ENCODE assay signal across 31 cellular contexts in the genomic region with DNA sequence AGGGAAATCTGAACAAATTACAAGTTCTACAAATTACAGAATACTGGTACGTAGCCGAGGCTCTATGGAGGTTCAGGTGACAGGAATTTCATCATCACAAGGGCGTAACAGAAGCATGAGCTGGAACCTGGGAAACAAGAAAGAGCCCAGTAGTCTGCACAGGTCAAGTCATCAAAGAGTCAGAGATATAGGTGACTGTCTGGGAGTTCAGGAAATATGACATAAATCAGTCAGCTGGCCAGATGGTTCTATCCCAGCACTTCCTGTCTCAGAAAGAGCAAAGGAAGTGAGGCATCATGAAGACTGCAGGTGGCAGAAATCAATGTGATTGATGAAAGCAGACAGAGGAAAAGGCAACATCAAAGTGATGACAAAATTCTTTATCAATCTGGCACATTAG. TPM values are rescaled to one million over a fixed set of nuclear protein-coding genes. Genes with fewer than 3 reads are reported as not detected.
DNase-seq lines count a peak whose midpoint lies in the region; ATAC-seq and TF ChIP-seq lines count a peak whose summit lies in the region.
"Had no signal": no experiment of that assay in that cellular context is flagged by ENCODE, and none has a peak within 500 bp of the region (broad histone marks: within the 10 kb centered on the region; RNA-seq: fewer than 3 reads in every experiment).

No MANE protein-coding gene starts in this region.

- H3K4me3 ChIP-seq in A673 (ENCODE audit: low read depth, low read length, poor library complexity, severe bottlenecking) (no peak overlapping the region), astrocyte of the spinal cord (ENCODE audit: low read depth, low read length) (no peak overlapping the region), kidney epithelial cell (ENCODE audit: low read depth, low read length) (no peak overlapping the region), GM23338 (no peak overlapping the region)
- H3K4me3 ChIP-seq: neural progenitor cell, SJCRH30, stomach, transverse colon had no signal

- no peaks in the 10 kb centered on the region for H4K20me1 ChIP-seq in GM23338 (replicated peaks; ENCODE audit: insufficient read depth)

- 0 out of 2 replicates have a peak, but pooled peaks cover 3% of the 10 kb centered on the region for H3K9me2 ChIP-seq in GM23338 (ENCODE audit: insufficient read depth)

- H3K4me2 ChIP-seq in GM23338: no peak overlapping the region
- H3K4me2 ChIP-seq: neural progenitor cell had no signal

- no peaks in the 10 kb centered on the region for H3F3A ChIP-seq in GM23338 (replicated peaks; ENCODE audit: low read depth)

- no peak overlapping the region for H2AFZ ChIP-seq in GM23338
- H2AFZ ChIP-seq: neural progenitor cell had no signal

- POLR2A ChIA-PET in A673 (lab: Charles Lee; ENCODE audit: low non-redundant PET): no interaction called here

- no peak for TF ChIP-seq CTCF in A673 (conservative IDR thresholded peaks at IDR 0.05; ENCODE audit: low read depth, low read length)
- TF ChIP-seq CTCF in astrocyte of the spinal cord (IDR thresholded peaks at IDR 0.05; ENCODE audit: low read depth, low read length): no peak
- no peak for TF ChIP-seq CTCF in kidney epithelial cell (IDR thresholded peaks at IDR 0.05; ENCODE audit: insufficient read depth, low read length, poor library complexity, severe bottlenecking)
- no peak for TF ChIP-seq CTCF in GM23338 (conservative IDR thresholded peaks at IDR 0.05; ENCODE audit: low read depth in 2 of 2)

- no peak for ATAC-seq in GM23338
- ATAC-seq: activated CD8-positive, alpha-beta T cell treated with anti-CD3 and anti-CD28 coated beads, Interleukin-2, amount 10 ng/mL, durations not matched to agents 7 days and 5 days; activated T-cell treated with anti-CD3 and anti-CD28 coated beads, Interleukin-2, amount 50 U/mL, for 4 hours; effector memory CD8-positive, alpha-beta T cell had no signal

- peak; percentile 17 for DNase-seq in A673 (ENCODE audit: low spot score)
- peak; percentile 6 for DNase-seq in NCI-H226
- DNase-seq in astrocyte of the spinal cord (ENCODE audit: low read depth, low spot score): peak; percentile 9
- DNase-seq in kidney epithelial cell (ENCODE audit: low read depth): peak; percentile 28
- DNase-seq in hypothalamus (lab: John Stamatoyannopoulos, UW): no peak
- no peak for DNase-seq in NCI-H2029 treated with DMSO at 0.1 percent for 48 hours (lab: John Stamatoyannopoulos, UW)
- no peak for DNase-seq in GM23338 (ENCODE audit: low spot score)
- no peak for DNase-seq in KBM-7
- DNase-seq: activated CD4-positive, CD25-positive, alpha-beta regulatory T cell; activated CD8-positive, alpha-beta T cell treated with anti-CD3 and anti-CD28 coated beads, Interleukin-2, amount 10 ng/mL, durations not matched to agents 7 days and 5 days; activated naive CD4-positive, alpha-beta T cell treated with anti-CD3 and anti-CD28 coated beads, Interleukin-2, amount 10 ng/mL, durations not matched to agents 7 days and 5 days; activated T-cell treated with anti-CD3 and anti-CD28 coated beads, Interleukin-2, amount 50 U/mL, for 4 hours; Calu3; cerebellar nuclear complex; effector memory CD8-positive, alpha-beta T cell; EL; H9; head of caudate nucleus; Karpas-422; NCI-H1105 treated with DMSO at 0.1 percent for 48 hours; NCI-H526 treated with DMSO at 0.1 percent for 48 hours; SJCRH30; stimulated activated CD4-positive, alpha-beta T cell treated with anti-CD3 and anti-CD28 coated beads, Interleukin-4, amount 100 ng/mL, for 1 hour; stomach; transverse colon had no signal

- no peak overlapping the region for H3K27ac ChIP-seq in A673 (ENCODE audit: low read depth, low read length, poor library complexity, severe bottlenecking)
- H3K27ac ChIP-seq in GM23338 (ENCODE audit: low read depth): no peak overlapping the region
- H3K27ac ChIP-seq: neural progenitor cell, SJCRH30, stomach, transverse colon had no signal

- intact Hi-C loops in A673 (cut with micrococcal nuclease; ENCODE audit: unreplicated experiment): no loop called here

- no peaks in the 10 kb centered on the region for H3K9me3 ChIP-seq in A673 (ENCODE audit: low read depth, low read length, poor library complexity, severe bottlenecking)
- H3K9me3 ChIP-seq: SJCRH30, stomach, transverse colon had no signal

- H3K4me3 Mint-ChIP-seq in GM23338: no peak overlapping the region
- H3K4me3 Mint-ChIP-seq: activated CD8-positive, alpha-beta T cell treated with anti-CD3 and anti-CD28 coated beads, Interleukin-2, amount 10 ng/mL, durations not matched to agents 7 days and 5 days; activated naive CD4-positive, alpha-beta T cell treated with anti-CD3 and anti-CD28 coated beads, Interleukin-2, amount 10 ng/mL, durations not matched to agents 7 days and 5 days; activated T-cell treated with anti-CD3 and anti-CD28 coated beads, Interleukin-2, amount 50 U/mL, for 4 hours; effector memory CD8-positive, alpha-beta T cell; H9; neural progenitor cell had no signal

- H3K9me3 Mint-ChIP-seq in GM23338: no peaks in the 10 kb centered on the region
- H3K9me3 Mint-ChIP-seq: activated naive CD4-positive, alpha-beta T cell treated with anti-CD3 and anti-CD28 coated beads, Interleukin-2, amount 10 ng/mL, durations not matched to agents 7 days and 5 days; activated T-cell treated with anti-CD3 and anti-CD28 coated beads, Interleukin-2, amount 50 U/mL, for 4 hours; H9; neural progenitor cell had no signal

- H3K4me1 ChIP-seq in A673 (ENCODE audit: insufficient read depth, low read length, poor library complexity, severe bottlenecking) (no peaks in the 10 kb centered on the region), GM23338 (ENCODE audit: insufficient read depth) (no peaks in the 10 kb centered on the region; the same call in 1 of the 2 replicates)
- H3K4me1 ChIP-seq: neural progenitor cell, SJCRH30, stomach, transverse colon had no signal

- in situ Hi-C loops in astrocyte of the spinal cord (cut with HindIII; ENCODE audit: low sequenced_read_pairs): no loop called here
- in situ Hi-C loops in KBM-7 (cut with MboI; ENCODE audit: low pct_unique_long_range_greater_than_20kb, low sequenced_read_pairs): no loop called here

- H3K27me3 ChIP-seq in A673 (replicated peaks; ENCODE audit: insufficient read depth, low read depth, low read length, poor library complexity) (no peaks in the 10 kb centered on the region), kidney epithelial cell (ENCODE audit: control insufficient read depth, insufficient read depth, low read length) (no peaks in the 10 kb centered on the region), GM23338 (ENCODE audit: insufficient read depth) (no peaks in the 10 kb centered on the region)
- H3K27me3 ChIP-seq: neural progenitor cell, SJCRH30, stomach, transverse colon had no signal

- no peak overlapping the region for H3K27ac Mint-ChIP-seq in GM23338
- H3K27ac Mint-ChIP-seq: activated CD8-positive, alpha-beta T cell treated with anti-CD3 and anti-CD28 coated beads, Interleukin-2, amount 10 ng/mL, durations not matched to agents 7 days and 5 days; activated naive CD4-positive, alpha-beta T cell treated with anti-CD3 and anti-CD28 coated beads, Interleukin-2, amount 10 ng/mL, durations not matched to agents 7 days and 5 days; effector memory CD8-positive, alpha-beta T cell; neural progenitor cell; progenitor cell of endocrine pancreas had no signal

- H3K27me3 Mint-ChIP-seq in GM23338 (ENCODE audit: insufficient read depth, low read depth, poor library complexity): no peaks in the 10 kb centered on the region
- H3K27me3 Mint-ChIP-seq: activated naive CD4-positive, alpha-beta T cell treated with anti-CD3 and anti-CD28 coated beads, Interleukin-2, amount 10 ng/mL, durations not matched to agents 7 days and 5 days; progenitor cell of endocrine pancreas had no signal

- no TSS peak for BruUV-seq in A673 (replicated peaks; lab: Mats Ljungman, UMichigan)

- no peaks in the 10 kb centered on the region for H3K36me3 ChIP-seq in A673 (ENCODE audit: insufficient read depth, low read length, poor library complexity, severe bottlenecking)
- H3K36me3 ChIP-seq in kidney epithelial cell (ENCODE audit: control insufficient read depth, insufficient read depth, low read length): no peaks in the 10 kb centered on the region
- H3K36me3 ChIP-seq in GM23338 (ENCODE audit: insufficient read depth): no peaks in the 10 kb centered on the region
- H3K36me3 ChIP-seq: neural progenitor cell, SJCRH30, stomach, transverse colon had no signal

- H3K4me1 Mint-ChIP-seq in GM23338: peaks cover 13% of the 10 kb centered on the region; the same call in 2 of the 3 replicates
- H3K4me1 Mint-ChIP-seq: activated naive CD4-positive, alpha-beta T cell treated with anti-CD3 and anti-CD28 coated beads, Interleukin-2, amount 10 ng/mL, durations not matched to agents 7 days and 5 days; neural progenitor cell had no signal

- no peaks in the 10 kb centered on the region for H3K79me2 ChIP-seq in GM23338 (replicated peaks; ENCODE audit: insufficient read depth)

- no peaks in the 10 kb centered on the region for H3K36me3 Mint-ChIP-seq in GM23338 (ENCODE audit: low read depth)
- H3K36me3 Mint-ChIP-seq: activated naive CD4-positive, alpha-beta T cell treated with anti-CD3 and anti-CD28 coated beads, Interleukin-2, amount 10 ng/mL, durations not matched to agents 7 days and 5 days; neural progenitor cell had no signal

- CTCF ChIA-PET in A673 (lab: Charles Lee): no interaction called here

TF ChIP-seq in GM23338, 12 proteins besides CTCF, POLR2A, EP300 and RAD21:
- no peak for TF ChIP-seq NANOG (IDR thresholded peaks at IDR 0.05; ENCODE audit: borderline replicate concordance)
- TF ChIP-seq, protein P1, sequence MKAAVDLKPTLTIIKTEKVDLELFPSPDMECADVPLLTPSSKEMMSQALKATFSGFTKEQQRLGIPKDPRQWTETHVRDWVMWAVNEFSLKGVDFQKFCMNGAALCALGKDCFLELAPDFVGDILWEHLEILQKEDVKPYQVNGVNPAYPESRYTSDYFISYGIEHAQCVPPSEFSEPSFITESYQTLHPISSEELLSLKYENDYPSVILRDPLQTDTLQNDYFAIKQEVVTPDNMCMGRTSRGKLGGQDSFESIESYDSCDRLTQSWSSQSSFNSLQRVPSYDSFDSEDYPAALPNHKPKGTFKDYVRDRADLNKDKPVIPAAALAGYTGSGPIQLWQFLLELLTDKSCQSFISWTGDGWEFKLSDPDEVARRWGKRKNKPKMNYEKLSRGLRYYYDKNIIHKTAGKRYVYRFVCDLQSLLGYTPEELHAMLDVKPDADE (IDR thresholded peaks at IDR 0.05): no peak

RNA-seq across cellular contexts. Expression of a gene that starts 23.3 kb away (rescaled TPM):
- not detected in 2 replicates for total RNA-seq in A673 (2021)
- total RNA-seq in kidney epithelial cell: 8.4 and 9.6 TPM in 2 replicates
- 1.6 and 2.5 TPM in 2 replicates for total RNA-seq in GM23338 (2014; rRNA removed; shearing (Covaris generic))
- polyA plus RNA-seq in GM23338 (2016; fragmentation: Nextera tagmentation; extraction: Ambion mirVana): 1.7 and 1.9 TPM in 2 replicates
- total RNA-seq: activated CD8-positive, alpha-beta T cell treated with anti-CD3 and anti-CD28 coated beads, Interleukin-2, amount 10 ng/mL, durations not matched to agents 7 days and 5 days; activated T-cell treated with anti-CD3 and anti-CD28 coated beads, Interleukin-2, amount 50 U/mL, for 4 hours; Calu3; fibroblast of lung; HT-29; progenitor cell of endocrine pancreas; T-helper 2 cell treated with Interferon-gamma antibody and Interleukin-4, amounts not matched to agents 100 ng/mL and 5 ng/mL, for 36 hours had no signal
- polyA plus RNA-seq: fibroblast of lung had no signal

RNA-seq across cellular contexts. Expression of a gene that starts 29.6 kb away (rescaled TPM):
- not detected in 2 replicates for total RNA-seq in A673 (2021)
- total RNA-seq in kidney epithelial cell: 6.5 and 7.1 TPM in 2 replicates
- not detected in 2 replicates for total RNA-seq in GM23338 (2014; rRNA removed; shearing (Covaris generic))
- not detected in 2 replicates for polyA plus RNA-seq in GM23338 (2016; fragmentation: Nextera tagmentation; extraction: Ambion mirVana)
- total RNA-seq: activated CD8-positive, alpha-beta T cell treated with anti-CD3 and anti-CD28 coated beads, Interleukin-2, amount 10 ng/mL, durations not matched to agents 7 days and 5 days; activated T-cell treated with anti-CD3 and anti-CD28 coated beads, Interleukin-2, amount 50 U/mL, for 4 hours; Calu3; fibroblast of lung; H9; HT-29; progenitor cell of endocrine pancreas; SJCRH30; T-helper 2 cell treated with Interferon-gamma antibody and Interleukin-4, amounts not matched to agents 100 ng/mL and 5 ng/mL, for 36 hours had no signal
- polyA plus RNA-seq: BJ, fibroblast of lung had no signal

Comparison
In these comparisons a context has a peak if more than half of its experiments do, and no peak if none do; other contexts are left out.
1. DNase-seq: peak in A673 (single experiment), NCI-H226 (single experiment), astrocyte of the spinal cord (single experiment) and kidney epithelial cell (single experiment); none in hypothalamus (0 of 51), NCI-H2029 treated with DMSO at 0.1 percent for 48 hours (single experiment), GM23338 (single experiment) and KBM-7 (single experiment).